Comparison of ENCODE assay signal across 1 cellular context in the genomic region with DNA sequence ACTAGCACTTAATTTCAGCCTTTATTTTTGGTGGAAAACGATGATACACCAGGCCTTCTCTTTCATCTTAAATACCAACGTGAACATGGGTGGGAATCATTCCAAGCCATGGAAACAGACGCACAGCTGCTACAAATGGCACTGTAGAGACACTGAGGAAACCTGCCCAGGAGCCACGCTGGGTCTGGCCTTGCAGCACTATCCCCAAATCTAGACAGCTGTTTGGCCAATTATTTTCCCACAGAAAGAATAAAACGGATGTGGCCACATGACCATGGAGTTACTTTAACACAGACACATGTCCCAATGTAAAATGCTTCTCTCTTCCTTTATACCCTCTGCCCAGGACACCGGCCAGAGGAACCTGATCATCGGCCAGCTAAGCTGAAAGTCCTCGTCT.
TF ChIP-seq lines count a peak whose summit lies in the region.

No MANE protein-coding gene starts in this region.

TF ChIP-seq in HepG2, 621 proteins besides CTCF, POLR2A, EP300 and RAD21 (continued from another document):
- TF ChIP-seq ZXDC (CRISPR knock-in tag; IDR thresholded peaks at IDR 0.05) (no peak), ZNF251 (CRISPR knock-in tag; IDR thresholded peaks at IDR 0.05) (no peak), CEBPG (CRISPR knock-in tag; IDR thresholded peaks at IDR 0.05) (no peak), SCMH1 (CRISPR knock-in tag; IDR thresholded peaks at IDR 0.05; ENCODE audit: borderline replicate concordance) (no peak), ZNF292 (CRISPR knock-in tag; IDR thresholded peaks at IDR 0.05; ENCODE audit: borderline replicate concordance, low read depth) (no peak), ZNF3 (CRISPR knock-in tag; IDR thresholded peaks at IDR 0.05) (no peak), MAZ (IDR thresholded peaks at IDR 0.05; ENCODE audit: borderline replicate concordance, low read depth, low read length) (no peak), MAZ (CRISPR knock-in tag; IDR thresholded peaks at IDR 0.05; ENCODE audit: low read depth) (no peak), ZNF629 (CRISPR knock-in tag; conservative IDR thresholded peaks at IDR 0.05) (no peak), MNT (IDR thresholded peaks at IDR 0.05) (no peak), ZNF766 (CRISPR knock-in tag; IDR thresholded peaks at IDR 0.05; ENCODE audit: borderline replicate concordance) (no peak), KDM4B (CRISPR knock-in tag; IDR thresholded peaks at IDR 0.05) (no peak), NFYB (CRISPR knock-in tag; IDR thresholded peaks at IDR 0.05) (no peak)
- TF ChIP-seq, protein P1, sequence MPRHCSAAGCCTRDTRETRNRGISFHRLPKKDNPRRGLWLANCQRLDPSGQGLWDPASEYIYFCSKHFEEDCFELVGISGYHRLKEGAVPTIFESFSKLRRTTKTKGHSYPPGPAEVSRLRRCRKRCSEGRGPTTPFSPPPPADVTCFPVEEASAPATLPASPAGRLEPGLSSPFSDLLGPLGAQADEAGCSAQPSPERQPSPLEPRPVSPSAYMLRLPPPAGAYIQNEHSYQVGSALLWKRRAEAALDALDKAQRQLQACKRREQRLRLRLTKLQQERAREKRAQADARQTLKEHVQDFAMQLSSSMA (CRISPR knock-in tag; IDR thresholded peaks at IDR 0.05) = no peak
